24 cellular contexts compared by ENCODE assay signal in genomic region chr2:86498468-86499260, GRCh38. TPM values are rescaled to one million over a fixed set of nuclear protein-coding genes. Genes with fewer than 3 reads are reported as not detected.
DNase-seq lines count a peak whose midpoint lies in the region; ATAC-seq and TF ChIP-seq lines count a peak whose summit lies in the region.
"Had no signal": no experiment of that assay in that cellular context is flagged by ENCODE, and none has a peak within 500 bp of the region (broad histone marks: within the 10 kb centered on the region; RNA-seq: fewer than 3 reads in every experiment).

No MANE protein-coding gene starts in this region.

- no peaks in the 10 kb centered on the region for H3K4me1 ChIP-seq in cardiac muscle cell (ENCODE audit: low read depth)
- H3K4me1 ChIP-seq: right atrium auricular region, stomach, tibial nerve had no signal

- H3K4me3 ChIP-seq in cardiac muscle cell (no peak overlapping the region), foreskin fibroblast (ENCODE audit: low read depth in 1 of 2, low read length in 2 of 2) (no peak overlapping the region)
- H3K4me3 ChIP-seq: HAP-1, right atrium auricular region, stomach, tibial nerve had no signal

- DNase-seq in cardiac muscle cell (ENCODE audit: low read depth in 1 of 2, low spot score in 1 of 2) (no peak), Right ventricle myocardium inferior (ENCODE audit: missing footprints) (no peak), RWPE1 (ENCODE audit: low spot score) (peak; percentile 79), foreskin fibroblast (peak; percentile 10 to 66), WTC11 (ENCODE audit: low spot score) (no peak), activated gamma-delta T cell treated with Interleukin-2 at 50 U/mL for 16 hours (no peak)
- no peak for DNase-seq in activated naive CD4-positive, alpha-beta T cell treated with Interleukin-2 at 50 U/mL for 16 hours
- DNase-seq: activated CD4-positive, alpha-beta T cell treated with anti-CD3 and anti-CD28 coated beads, Interleukin-2, amount 50 U/mL, for 4 hours; amniotic stem cell; central memory CD4-positive, alpha-beta T cell; dermis blood vessel endothelial cell; foreskin melanocyte; MM.1S; NCI-H1436; NCI-H524; nucleus accumbens; stomach had no signal

- no peak for ATAC-seq in Right ventricle myocardium inferior
- no peak for ATAC-seq in WTC11
- no peak for ATAC-seq in GM18868 (IDR thresholded peaks at IDR 0.05; ENCODE audit: unreplicated experiment)
- ATAC-seq: SK-N-SH treated with all-trans-retinoic acid at 6 μM for 48 hours had no signal

- H3K36me3 ChIP-seq in cardiac muscle cell: peaks cover 39% of the 10 kb centered on the region

- no peak overlapping the region for H3K27ac Mint-ChIP-seq in WTC11

- H3K27me3 ChIP-seq in cardiac muscle cell: no peaks in the 10 kb centered on the region
- H3K27me3 ChIP-seq: BLaER1 treated with 17β-estradiol and CSF1 and Interleukin-3, amounts not matched to agents 10 nM and 100 nM; right atrium auricular region; stomach; tibial nerve had no signal

- H3K9me3 Mint-ChIP-seq in WTC11: peaks cover 78% of the 10 kb centered on the region

- POLR2A ChIA-PET in RWPE1 (lab: Yijun Ruan, JAX; ENCODE audit: low non-redundant PET): no interaction called here
- POLR2A ChIA-PET in WTC11 (lab: Charles Lee): no interaction called here

- intact Hi-C loops in Right ventricle myocardium inferior (cut with DNase I): no loop called here

- CTCF ChIA-PET in RWPE1 (lab: Yijun Ruan, JAX) (no interaction called here), WTC11 (lab: Charles Lee) (no interaction called here)

- H3K27ac ChIP-seq in cardiac muscle cell (peak overlapping the region; percentile 30), RWPE1 (no peak overlapping the region)
- H3K27ac ChIP-seq: BLaER1 treated with 17β-estradiol and CSF1 and Interleukin-3, amounts not matched to agents 10 nM and 100 nM; HL-60; right atrium auricular region; stomach; tibial nerve had no signal

- H3K9me3 ChIP-seq in cardiac muscle cell (ENCODE audit: low read depth): no peaks in the 10 kb centered on the region
- H3K9me3 ChIP-seq: right atrium auricular region had no signal

- H3K4me1 Mint-ChIP-seq in WTC11: peaks cover 6% of the 10 kb centered on the region; the same call in 1 of the 2 replicates

- peaks cover 100% of the 10 kb centered on the region for H3K36me3 Mint-ChIP-seq in WTC11

- H3K4me3 Mint-ChIP-seq in WTC11: no peak overlapping the region

- no peak for TF ChIP-seq CTCF in cardiac muscle cell (IDR thresholded peaks at IDR 0.05; ENCODE audit: low read depth, low read length)
- no peak for TF ChIP-seq CTCF in RWPE1 (conservative IDR thresholded peaks at IDR 0.05; ENCODE audit: low read depth)
- no peak for TF ChIP-seq CTCF in foreskin fibroblast (IDR thresholded peaks at IDR 0.05; ENCODE audit: low read depth, low read length)
- no peak for TF ChIP-seq CTCF in WTC11 (IDR thresholded peaks at IDR 0.05)

- H3K27me3 Mint-ChIP-seq in WTC11 (ENCODE audit: low read depth): no peaks in the 10 kb centered on the region; the same call in 1 of the 2 replicates

TF ChIP-seq in WTC11, 78 proteins besides CTCF, POLR2A, EP300 and RAD21:
- TF ChIP-seq JAZF1 (CRISPR knock-in tag; IDR thresholded peaks at IDR 0.05): no peak
- TF ChIP-seq, protein P1, sequence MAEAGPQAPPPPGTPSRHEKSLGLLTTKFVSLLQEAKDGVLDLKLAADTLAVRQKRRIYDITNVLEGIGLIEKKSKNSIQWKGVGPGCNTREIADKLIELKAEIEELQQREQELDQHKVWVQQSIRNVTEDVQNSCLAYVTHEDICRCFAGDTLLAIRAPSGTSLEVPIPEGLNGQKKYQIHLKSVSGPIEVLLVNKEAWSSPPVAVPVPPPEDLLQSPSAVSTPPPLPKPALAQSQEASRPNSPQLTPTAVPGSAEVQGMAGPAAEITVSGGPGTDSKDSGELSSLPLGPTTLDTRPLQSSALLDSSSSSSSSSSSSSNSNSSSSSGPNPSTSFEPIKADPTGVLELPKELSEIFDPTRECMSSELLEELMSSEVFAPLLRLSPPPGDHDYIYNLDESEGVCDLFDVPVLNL (CRISPR knock-in tag; IDR thresholded peaks at IDR 0.05; ENCODE audit: borderline replicate concordance, low read depth): no peak
- TF ChIP-seq NFYB (CRISPR knock-in tag; conservative IDR thresholded peaks at IDR 0.05; ENCODE audit: low read depth): no peak
- no peak for TF ChIP-seq TEAD4 (CRISPR knock-in tag; IDR thresholded peaks at IDR 0.05)
- TF ChIP-seq CREB1 (CRISPR knock-in tag; IDR thresholded peaks at IDR 0.05): no peak
- TF ChIP-seq FOXP1 (CRISPR knock-in tag; IDR thresholded peaks at IDR 0.05; ENCODE audit: borderline replicate concordance): no peak
- TF ChIP-seq ZBTB21 (CRISPR knock-in tag; IDR thresholded peaks at IDR 0.05; ENCODE audit: borderline replicate concordance): no peak

RNA-seq across cellular contexts. Expression of gene KDM3A, which starts 57.5 kb away (rescaled TPM):
- total RNA-seq in cardiac muscle cell (45.0 and 55.6 TPM in 2 replicates), Right ventricle myocardium inferior (29.5 TPM), WTC11 (2021) (34.2 to 46.2 TPM (median 45.4 TPM) in 3 replicates)
- 40.7 and 47.2 TPM in 2 replicates for polyA plus RNA-seq in cardiac muscle cell

Comparison
In these comparisons a context has a peak if more than half of its experiments do, and no peak if none do; other contexts are left out.
1. DNase-seq: peak in RWPE1 (single experiment) and foreskin fibroblast (2 of 2); none in cardiac muscle cell (0 of 2), Right ventricle myocardium inferior (single experiment), WTC11 (single experiment), activated gamma-delta T cell treated with Interleukin-2 at 50 U/mL for 16 hours (single experiment) and activated naive CD4-positive, alpha-beta T cell treated with Interleukin-2 at 50 U/mL for 16 hours (single experiment).